Comparison of ENCODE assay signal across 1 cellular context in the genomic region with DNA sequence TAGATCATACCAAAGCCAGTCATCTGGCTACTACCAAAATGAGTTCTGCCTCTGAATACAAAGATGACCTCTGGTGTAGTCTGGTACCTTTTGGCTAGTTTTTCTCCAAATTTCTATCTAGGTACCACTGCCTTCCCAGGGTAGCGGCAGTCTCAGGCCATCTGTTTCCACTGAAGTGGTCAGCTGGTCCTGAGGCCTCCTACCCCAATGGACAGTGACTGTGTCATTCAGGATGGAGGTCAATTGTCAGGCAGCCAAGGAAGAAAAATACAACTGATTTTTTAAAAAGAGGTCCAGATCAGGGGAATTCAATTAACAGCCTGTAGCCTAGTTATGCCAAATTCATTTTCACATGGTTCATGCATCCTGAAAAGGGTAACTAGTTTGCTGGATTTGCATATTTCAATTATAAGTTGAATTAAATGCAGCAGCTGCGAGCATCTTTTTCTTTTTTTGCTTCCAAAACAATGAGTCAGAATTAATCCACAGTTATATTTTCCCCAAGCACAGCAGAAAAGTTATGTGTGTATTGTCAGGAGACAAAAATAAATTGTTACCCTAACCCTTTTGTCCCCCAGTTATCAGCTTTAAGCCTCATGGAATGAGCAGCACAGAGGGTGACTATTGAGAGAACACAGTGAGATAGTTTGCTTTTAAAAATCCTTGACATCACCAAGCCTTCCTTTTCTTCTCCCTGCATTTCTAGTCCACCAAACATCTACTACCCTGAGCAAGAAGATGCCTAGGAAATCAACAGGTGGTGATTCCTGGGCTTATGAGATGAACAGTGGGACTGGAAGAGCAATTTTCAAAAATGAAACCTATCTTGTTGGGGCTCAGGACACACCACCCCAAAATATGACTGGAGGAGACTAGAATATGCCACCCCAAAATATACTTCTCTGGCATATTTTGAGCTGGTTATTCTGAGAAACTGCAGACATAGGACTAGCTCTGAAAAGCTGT.
TF ChIP-seq lines count a peak whose summit lies in the region.

No MANE protein-coding gene starts in this region.

TF ChIP-seq in IMR-90, 13 proteins besides CTCF, POLR2A, EP300 and RAD21:
- no peak for TF ChIP-seq MAZ (IDR thresholded peaks at IDR 0.05; ENCODE audit: borderline replicate concordance, low read depth, low read length)
- TF ChIP-seq MXI1 (IDR thresholded peaks at IDR 0.05; ENCODE audit: borderline replicate concordance, low read depth, low read length), result no peak
- no peak for TF ChIP-seq RCOR1 (IDR thresholded peaks at IDR 0.05; ENCODE audit: insufficient replicate concordance, low read length)
- TF ChIP-seq BHLHE40 (IDR thresholded peaks at IDR 0.05; ENCODE audit: low read depth, low read length), result no peak
- no peak for TF ChIP-seq USF2 (IDR thresholded peaks at IDR 0.05; ENCODE audit: low read depth, low read length)
- TF ChIP-seq RFX5 (IDR thresholded peaks at IDR 0.05; ENCODE audit: low read depth, low read length), result no peak
- no peak for TF ChIP-seq FOS (IDR thresholded peaks at IDR 0.05; ENCODE audit: low read depth, low read length)
- TF ChIP-seq MAFK (IDR thresholded peaks at IDR 0.05; ENCODE audit: low read depth, low read length), result no peak
- no peak for TF ChIP-seq CHD1 (IDR thresholded peaks at IDR 0.05; ENCODE audit: low read depth, low read length)
- TF ChIP-seq SMC3 (IDR thresholded peaks at IDR 0.05; ENCODE audit: low read depth, low read length), result no peak
